In genomic region chr21:15051652-15052554, GRCh38 we compare ENCODE assay signal across 2 cellular contexts.
TF ChIP-seq lines count a peak whose summit lies in the region.

No MANE protein-coding gene starts in this region.

TF ChIP-seq in A549, 52 proteins besides CTCF, POLR2A, EP300 and RAD21:
- TF ChIP-seq FOSL2 (IDR thresholded peaks at IDR 0.05), result no peak
- TF ChIP-seq FOSL2 (CRISPR knock-in tag; IDR thresholded peaks at IDR 0.05), result peak; percentile 71
- no peak for TF ChIP-seq NPAS2 (CRISPR knock-in tag; IDR thresholded peaks at IDR 0.05; ENCODE audit: borderline replicate concordance)

TF ChIP-seq in GM12878, 131 proteins besides CTCF, POLR2A, EP300 and RAD21:
- TF ChIP-seq, protein P1, sequence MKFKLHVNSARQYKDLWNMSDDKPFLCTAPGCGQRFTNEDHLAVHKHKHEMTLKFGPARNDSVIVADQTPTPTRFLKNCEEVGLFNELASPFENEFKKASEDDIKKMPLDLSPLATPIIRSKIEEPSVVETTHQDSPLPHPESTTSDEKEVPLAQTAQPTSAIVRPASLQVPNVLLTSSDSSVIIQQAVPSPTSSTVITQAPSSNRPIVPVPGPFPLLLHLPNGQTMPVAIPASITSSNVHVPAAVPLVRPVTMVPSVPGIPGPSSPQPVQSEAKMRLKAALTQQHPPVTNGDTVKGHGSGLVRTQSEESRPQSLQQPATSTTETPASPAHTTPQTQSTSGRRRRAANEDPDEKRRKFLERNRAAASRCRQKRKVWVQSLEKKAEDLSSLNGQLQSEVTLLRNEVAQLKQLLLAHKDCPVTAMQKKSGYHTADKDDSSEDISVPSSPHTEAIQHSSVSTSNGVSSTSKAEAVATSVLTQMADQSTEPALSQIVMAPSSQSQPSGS (IDR thresholded peaks at IDR 0.05; ENCODE audit: low read length), result peak; percentile 23; the same call in 1 of the 2 replicates
- TF ChIP-seq PKNOX1 (IDR thresholded peaks at IDR 0.05) (peak; percentile 14; the same call in 1 of the 2 replicates), RFX5 (IDR thresholded peaks at IDR 0.05; ENCODE audit: low read depth, low read length) (no peak), NFYA (IDR thresholded peaks at IDR 0.05; ENCODE audit: borderline replicate concordance, low read depth, low read length) (no peak), BACH1 (IDR thresholded peaks at IDR 0.05; ENCODE audit: borderline replicate concordance) (no peak), SPI1 (IDR thresholded peaks at IDR 0.05; ENCODE audit: borderline replicate concordance, insufficient read depth, low read depth, low read length) (no peak), JUNB (IDR thresholded peaks at IDR 0.05) (peak; percentile 62), POLR2AphosphoS2 (IDR thresholded peaks at IDR 0.05; ENCODE audit: low read depth, low read length) (no peak), KAT2A (conservative IDR thresholded peaks at IDR 0.05; ENCODE audit: control insufficient read depth, low read depth, low read length) (no peak), DPF2 (IDR thresholded peaks at IDR 0.05) (no peak), JUND (IDR thresholded peaks at IDR 0.05; ENCODE audit: low read depth, low read length) (0 out of 2 replicates have a peak, but pooled peaks have one; percentile 24), E4F1 (IDR thresholded peaks at IDR 0.05; ENCODE audit: borderline replicate concordance, partially characterized antibody) (no peak)
- TF ChIP-seq, protein P2, sequence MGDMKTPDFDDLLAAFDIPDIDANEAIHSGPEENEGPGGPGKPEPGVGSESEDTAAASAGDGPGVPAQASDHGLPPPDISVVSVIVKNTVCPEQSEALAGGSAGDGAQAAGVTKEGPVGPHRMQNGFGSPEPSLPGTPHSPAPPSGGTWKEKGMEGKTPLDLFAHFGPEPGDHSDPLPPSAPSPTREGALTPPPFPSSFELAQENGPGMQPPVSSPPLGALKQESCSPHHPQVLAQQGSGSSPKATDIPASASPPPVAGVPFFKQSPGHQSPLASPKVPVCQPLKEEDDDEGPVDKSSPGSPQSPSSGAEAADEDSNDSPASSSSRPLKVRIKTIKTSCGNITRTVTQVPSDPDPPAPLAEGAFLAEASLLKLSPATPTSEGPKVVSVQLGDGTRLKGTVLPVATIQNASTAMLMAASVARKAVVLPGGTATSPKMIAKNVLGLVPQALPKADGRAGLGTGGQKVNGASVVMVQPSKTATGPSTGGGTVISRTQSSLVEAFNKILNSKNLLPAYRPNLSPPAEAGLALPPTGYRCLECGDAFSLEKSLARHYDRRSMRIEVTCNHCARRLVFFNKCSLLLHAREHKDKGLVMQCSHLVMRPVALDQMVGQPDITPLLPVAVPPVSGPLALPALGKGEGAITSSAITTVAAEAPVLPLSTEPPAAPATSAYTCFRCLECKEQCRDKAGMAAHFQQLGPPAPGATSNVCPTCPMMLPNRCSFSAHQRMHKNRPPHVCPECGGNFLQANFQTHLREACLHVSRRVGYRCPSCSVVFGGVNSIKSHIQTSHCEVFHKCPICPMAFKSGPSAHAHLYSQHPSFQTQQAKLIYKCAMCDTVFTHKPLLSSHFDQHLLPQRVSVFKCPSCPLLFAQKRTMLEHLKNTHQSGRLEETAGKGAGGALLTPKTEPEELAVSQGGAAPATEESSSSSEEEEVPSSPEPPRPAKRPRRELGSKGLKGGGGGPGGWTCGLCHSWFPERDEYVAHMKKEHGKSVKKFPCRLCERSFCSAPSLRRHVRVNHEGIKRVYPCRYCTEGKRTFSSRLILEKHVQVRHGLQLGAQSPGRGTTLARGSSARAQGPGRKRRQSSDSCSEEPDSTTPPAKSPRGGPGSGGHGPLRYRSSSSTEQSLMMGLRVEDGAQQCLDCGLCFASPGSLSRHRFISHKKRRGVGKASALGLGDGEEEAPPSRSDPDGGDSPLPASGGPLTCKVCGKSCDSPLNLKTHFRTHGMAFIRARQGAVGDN (IDR thresholded peaks at IDR 0.05), result no peak
